ENCODE assay signal across 8 cellular contexts in genomic region chr9:37984672-37985611, GRCh38.
A peak's percentile ranks its signal among the peaks of the same experiment; 100 is the strongest.
DNase-seq lines count a peak whose midpoint lies in the region; ATAC-seq lines count a peak whose summit lies in the region.

No MANE protein-coding gene starts in this region.

- in situ Hi-C loops in G401 (cut with HindIII; ENCODE audit: low sequenced_read_pairs) = no loop called here

- peak overlapping the region; percentile 93 for H3K27ac ChIP-seq in angular gyrus (ENCODE audit: low read depth, low read length)

- DNase-seq in COR-L47 (lab: John Stamatoyannopoulos, UW) (peak; percentile 89), NCI-H1694 (lab: John Stamatoyannopoulos, UW) (peak; percentile 89), kidney tubule cell (ENCODE audit: low spot score) (peak; percentile 54), G401 (ENCODE audit: low spot score) (no peak), HuH-7.5 (ENCODE audit: low spot score) (no peak), cerebellar cortex (ENCODE audit: low spot score) (no peak)

- ATAC-seq in GM18907 (IDR thresholded peaks at IDR 0.05; ENCODE audit: unreplicated experiment) = no peak

Comparison
In these comparisons a context has a peak if more than half of its experiments do, and no peak if none do; other contexts are left out.
1. DNase-seq: peak in COR-L47 (single experiment), NCI-H1694 (single experiment) and kidney tubule cell (single experiment); none in G401 (single experiment), HuH-7.5 (single experiment) and cerebellar cortex (single experiment).